In genomic region chr11:112086422-112087191, GRCh38 we compare ENCODE assay signal across 1 cellular context.
A peak's percentile ranks its signal among the peaks of the same experiment; 100 is the strongest.
TF ChIP-seq lines count a peak whose summit lies in the region.

SDHD (plus strand) TSS chr11:112086873; CDS start chr11:112086908, 35 bp downstream.
TIMM8B (minus strand) TSS chr11:112086756; CDS start chr11:112086723, 33 bp downstream.

TF ChIP-seq in HEK293, 187 proteins besides CTCF, POLR2A, EP300 and RAD21 (continued from another document and continues in another):
- peak; percentile 58; the same call in 1 of the 2 replicates for TF ChIP-seq ZNF692 (tag by site-specific recombination; IDR thresholded peaks at IDR 0.05)
- TF ChIP-seq ZBTB26 (tag by site-specific recombination; optimal IDR thresholded peaks at IDR 0.05): peak; percentile 65
- TF ChIP-seq ZBTB48 (tag by site-specific recombination; IDR thresholded peaks at IDR 0.05): 0 out of 2 replicates have a peak, but pooled peaks have one; percentile 43
- TF ChIP-seq ZNF221 (tag by site-specific recombination; IDR thresholded peaks at IDR 0.05; ENCODE audit: borderline replicate concordance): no peak
- TF ChIP-seq BCL11B (tag by site-specific recombination; IDR thresholded peaks at IDR 0.05; ENCODE audit: low read depth): no peak
- TF ChIP-seq ZNF664 (tag by site-specific recombination; IDR thresholded peaks at IDR 0.05): no peak
- TF ChIP-seq ZNF394 (tag by site-specific recombination; IDR thresholded peaks at IDR 0.05; ENCODE audit: borderline replicate concordance): peak; percentile 21; the same call in 1 of the 2 replicates
- TF ChIP-seq ZNF302 (tag by site-specific recombination; IDR thresholded peaks at IDR 0.05; ENCODE audit: low read depth): no peak
- no peak for TF ChIP-seq ZFP41 (tag by site-specific recombination; IDR thresholded peaks at IDR 0.05; ENCODE audit: borderline replicate concordance)
- no peak for TF ChIP-seq ZNF473 (tag by site-specific recombination; IDR thresholded peaks at IDR 0.05)
- no peak for TF ChIP-seq ZNF791 (tag by site-specific recombination; IDR thresholded peaks at IDR 0.05)
- TF ChIP-seq GLI2 (tag by site-specific recombination; IDR thresholded peaks at IDR 0.05; ENCODE audit: borderline replicate concordance, low read depth): no peak
- TF ChIP-seq HIC1 (tag by site-specific recombination; IDR thresholded peaks at IDR 0.05): no peak
- no peak for TF ChIP-seq ZSCAN16 (tag by site-specific recombination; IDR thresholded peaks at IDR 0.05)
- no peak for TF ChIP-seq ZNF324 (tag by site-specific recombination; IDR thresholded peaks at IDR 0.05)
- TF ChIP-seq MEIS1 (CRISPR knock-in tag; IDR thresholded peaks at IDR 0.05; ENCODE audit: borderline replicate concordance): no peak
- TF ChIP-seq ZNF792 (tag by site-specific recombination; IDR thresholded peaks at IDR 0.05): no peak
- TF ChIP-seq ZNF776 (tag by site-specific recombination; IDR thresholded peaks at IDR 0.05; ENCODE audit: borderline replicate concordance): no peak
- no peak for TF ChIP-seq KLF9 (tag by site-specific recombination; IDR thresholded peaks at IDR 0.05; ENCODE audit: low read depth)
- TF ChIP-seq SETDB1 (IDR thresholded peaks at IDR 0.05; ENCODE audit: insufficient read length, low read length): no peak
- TF ChIP-seq ZNF398 (tag by site-specific recombination; IDR thresholded peaks at IDR 0.05): no peak
- no peak for TF ChIP-seq ZNF174 (tag by site-specific recombination; IDR thresholded peaks at IDR 0.05)
- TF ChIP-seq ZNF362 (tag by site-specific recombination; IDR thresholded peaks at IDR 0.05): no peak
- peak; percentile 69; the same call in 1 of the 2 replicates for TF ChIP-seq GLIS2 (tag by site-specific recombination; IDR thresholded peaks at IDR 0.05)
- no peak for TF ChIP-seq ZSCAN18 (tag by site-specific recombination; IDR thresholded peaks at IDR 0.05)
- TF ChIP-seq PATZ1 (tag by site-specific recombination; IDR thresholded peaks at IDR 0.05): no peak
- peak; percentile 94 for TF ChIP-seq GLIS1 (tag by site-specific recombination; IDR thresholded peaks at IDR 0.05)
- TF ChIP-seq KLF7 (tag by site-specific recombination; IDR thresholded peaks at IDR 0.05; ENCODE audit: borderline replicate concordance): no peak
- TF ChIP-seq ZBTB8A (tag by site-specific recombination; IDR thresholded peaks at IDR 0.05): no peak
- TF ChIP-seq ZNF26 (tag by site-specific recombination; IDR thresholded peaks at IDR 0.05): no peak
- TF ChIP-seq WT1 (tag by site-specific recombination; IDR thresholded peaks at IDR 0.05): no peak; the same call in 1 of the 2 replicates
- peak; percentile 55; the same call in 1 of the 2 replicates for TF ChIP-seq ZNF423 (tag by site-specific recombination; IDR thresholded peaks at IDR 0.05)
- no peak for TF ChIP-seq SCRT1 (tag by site-specific recombination; IDR thresholded peaks at IDR 0.05; ENCODE audit: borderline replicate concordance)
- TF ChIP-seq ZNF623 (tag by site-specific recombination; IDR thresholded peaks at IDR 0.05): no peak
- no peak for TF ChIP-seq ZNF121 (tag by site-specific recombination; IDR thresholded peaks at IDR 0.05)
- TF ChIP-seq AEBP2 (tag by site-specific recombination; IDR thresholded peaks at IDR 0.05; ENCODE audit: borderline replicate concordance): no peak
- TF ChIP-seq PRDM4 (tag by site-specific recombination; IDR thresholded peaks at IDR 0.05): no peak
- no peak for TF ChIP-seq ZNF133 (tag by site-specific recombination; IDR thresholded peaks at IDR 0.05)
- TF ChIP-seq ZNF416 (tag by site-specific recombination; IDR thresholded peaks at IDR 0.05): no peak
- no peak for TF ChIP-seq ZNF549 (tag by site-specific recombination; IDR thresholded peaks at IDR 0.05)
- TF ChIP-seq ZBTB20 (tag by site-specific recombination; IDR thresholded peaks at IDR 0.05): peak; percentile 78
- TF ChIP-seq ZNF426 (tag by site-specific recombination; IDR thresholded peaks at IDR 0.05): no peak
- no peak for TF ChIP-seq ZNF843 (tag by site-specific recombination; IDR thresholded peaks at IDR 0.05)
- no peak for TF ChIP-seq ZNF211 (tag by site-specific recombination; IDR thresholded peaks at IDR 0.05; ENCODE audit: low read depth)
- TF ChIP-seq ZNF777 (tag by site-specific recombination; IDR thresholded peaks at IDR 0.05; ENCODE audit: borderline replicate concordance): no peak
- no peak for TF ChIP-seq ZNF660 (tag by site-specific recombination; IDR thresholded peaks at IDR 0.05)
- TF ChIP-seq FEZF1 (tag by site-specific recombination; IDR thresholded peaks at IDR 0.05): no peak
- peak; percentile 22; the same call in 1 of the 2 replicates for TF ChIP-seq ZNF600 (tag by site-specific recombination; IDR thresholded peaks at IDR 0.05)
- no peak for TF ChIP-seq HOXC10 (CRISPR knock-in tag; IDR thresholded peaks at IDR 0.05)
- peak; percentile 91 for TF ChIP-seq YY1 (tag by site-specific recombination; IDR thresholded peaks at IDR 0.05)
